In genomic region chr5:79508354-79508753, GRCh38 we compare ENCODE assay signal across 15 cellular contexts. TPM values are rescaled to one million over a fixed set of nuclear protein-coding genes. Genes with fewer than 3 reads are reported as not detected.
DNase-seq lines count a peak whose midpoint lies in the region; ATAC-seq and TF ChIP-seq lines count a peak whose summit lies in the region.
"Had no signal": no experiment of that assay in that cellular context is flagged by ENCODE, and none has a peak within 500 bp of the region (broad histone marks: within the 10 kb centered on the region; RNA-seq: fewer than 3 reads in every experiment).

No MANE protein-coding gene starts in this region.

- no peaks in the 10 kb centered on the region for H3K9me2 ChIP-seq in OCI-LY7 (ENCODE audit: insufficient read depth, low read length)

- TF ChIP-seq CTCF in OCI-LY7 (conservative IDR thresholded peaks at IDR 0.05; ENCODE audit: low read length) (no peak), heart right ventricle (IDR thresholded peaks at IDR 0.05) (no peak), sigmoid colon (IDR thresholded peaks at IDR 0.05) (no peak)

- no peak overlapping the region for H3K9ac ChIP-seq in HUES64 (ENCODE audit: low read depth, low read length)

- WGBS in HUES64 = 61% methylated on average over 2 of the region's 2 CpGs
- WGBS in heart right ventricle, 2 donors = 32 to 40% methylated on average over 2 of the region's 2 CpGs
- 31 to 49% methylated on average over 2 of the region's 2 CpGs for WGBS in sigmoid colon, 2 donors

- no peak overlapping the region for H3K4me3 Mint-ChIP-seq in activated CD4-positive, alpha-beta T cell treated with anti-CD3 and anti-CD28 coated beads, Interleukin-2, amount 10 ng/mL, durations not matched to agents 7 days and 5 days
- peak overlapping the region in 1 of 2 donors; percentile 7 for H3K4me3 Mint-ChIP-seq in activated T-cell treated with anti-CD3 and anti-CD28 coated beads, Interleukin-2, amount 50 U/mL, for 72 hours
- H3K4me3 Mint-ChIP-seq: CD4-positive, alpha-beta memory T cell had no signal

- 0 out of 2 replicates have a peak, but pooled peaks cover 6% of the 10 kb centered on the region for H4K20me1 ChIP-seq in OCI-LY7 (ENCODE audit: insufficient read depth, low read length)

- H3K9me3 ChIP-seq in HUES64 (ENCODE audit: insufficient read depth, low read depth, low read length) = no peaks in the 10 kb centered on the region
- H3K9me3 ChIP-seq in OCI-LY7 (ENCODE audit: low read length) = no peaks in the 10 kb centered on the region
- no peaks in the 10 kb centered on the region for H3K9me3 ChIP-seq in heart right ventricle
- no peaks in the 10 kb centered on the region for H3K9me3 ChIP-seq in sigmoid colon
- H3K9me3 ChIP-seq: MG63, stomach had no signal

- H3K27ac ChIP-seq in HUES64 (ENCODE audit: low read depth, low read length) = no peak overlapping the region
- no peak overlapping the region for H3K27ac ChIP-seq in OCI-LY7 (ENCODE audit: low read depth, low read length, poor library complexity, severe bottlenecking)
- peak overlapping the region; percentile 9 to 99 (median 90) for H3K27ac ChIP-seq in heart right ventricle
- no peak overlapping the region for H3K27ac ChIP-seq in sigmoid colon
- H3K27ac ChIP-seq: brain microvascular endothelial cell, stomach had no signal

- ATAC-seq in heart right ventricle (peak in 5 of 8 donors; percentile 33 to 60 (median 45)), HG03432 (IDR thresholded peaks at IDR 0.05; ENCODE audit: unreplicated experiment) (no peak)
- no peak for ATAC-seq in activated T-cell treated with anti-CD3 and anti-CD28 coated beads, Interleukin-2, amount 50 U/mL, for 72 hours (replicated peaks in 1 of 2)

- no peak overlapping the region for H2AFZ ChIP-seq in OCI-LY7 (ENCODE audit: low read length)

- CTCF ChIA-PET in OCI-LY7 (lab: Charles Lee; ENCODE audit: unreplicated experiment) = interaction anchor here (0.6 kb wide), 1 partner anchor 716 kb away, joined by 3 read pairs; no protein-coding TSS in a partner anchor
- CTCF ChIA-PET in activated CD4-positive, alpha-beta T cell treated with anti-CD3 and anti-CD28 coated beads, Interleukin-2, amount 10 ng/mL, durations not matched to agents 7 days and 5 days (lab: Charles Lee) = interaction anchor here (2.0 kb wide), 1 partner anchor 9 kb away, joined by 8 read pairs; no protein-coding TSS in a partner anchor

- no peaks in the 10 kb centered on the region for H3K36me3 Mint-ChIP-seq in activated CD4-positive, alpha-beta T cell treated with anti-CD3 and anti-CD28 coated beads, Interleukin-2, amount 10 ng/mL, durations not matched to agents 7 days and 5 days (ENCODE audit: low read depth)
- peaks cover 0 to 2% of the 10 kb centered on the region in 2 donors for H3K36me3 Mint-ChIP-seq in activated T-cell treated with anti-CD3 and anti-CD28 coated beads, Interleukin-2, amount 50 U/mL, for 72 hours (ENCODE audit: insufficient read depth in 2 of 2)
- H3K36me3 Mint-ChIP-seq: CD4-positive, alpha-beta memory T cell had no signal

- H3K4me1 Mint-ChIP-seq in activated CD4-positive, alpha-beta T cell treated with anti-CD3 and anti-CD28 coated beads, Interleukin-2, amount 10 ng/mL, durations not matched to agents 7 days and 5 days = peaks cover 16% of the 10 kb centered on the region
- H3K4me1 Mint-ChIP-seq in activated T-cell treated with anti-CD3 and anti-CD28 coated beads, Interleukin-2, amount 50 U/mL, for 72 hours (ENCODE audit: low read depth) = peaks cover 57% of the 10 kb centered on the region

- H3K4me2 ChIP-seq in OCI-LY7 (ENCODE audit: low read length) = 0 out of 2 replicates have a peak overlapping the region, but pooled peaks have one; percentile 13

- POLR2A ChIA-PET in OCI-LY7 (lab: Charles Lee) = interaction anchor here (0.6 to 1.1 kb wide), 4 partner anchors 9 to 874 kb away, joined by 3 to 5 read pairs (median 3); no protein-coding TSS in a partner anchor
- POLR2A ChIA-PET in activated CD4-positive, alpha-beta T cell treated with anti-CD3 and anti-CD28 coated beads, Interleukin-2, amount 10 ng/mL, durations not matched to agents 7 days and 5 days (lab: Charles Lee) = no interaction called here

- peaks cover 19% of the 10 kb centered on the region; the same call in 1 of the 2 replicates for H3K79me2 ChIP-seq in OCI-LY7 (ENCODE audit: insufficient read depth, low read depth, low read length)

- no TSS peak for BruUV-seq in OCI-LY7 (replicated peaks; lab: Mats Ljungman, UMichigan)

- H3K27me3 ChIP-seq in HUES64 (ENCODE audit: insufficient read depth, low read length) = no peaks in the 10 kb centered on the region
- peaks cover 0 to 44% (median 22%) of the 10 kb centered on the region in 7 donors for H3K27me3 ChIP-seq in heart right ventricle
- H3K27me3 ChIP-seq in sigmoid colon = no peaks in the 10 kb centered on the region
- H3K27me3 ChIP-seq: brain microvascular endothelial cell, MG63 had no signal

- intact Hi-C loops in OCI-LY7 (cut with micrococcal nuclease; ENCODE audit: unreplicated experiment) = no loop called here
- intact Hi-C loops in heart right ventricle (cut with DNase I) = loop anchor here in 1 of 10 donors (2.0 kb wide), 1 partner anchor 28 kb away; no protein-coding TSS in a partner anchor
- intact Hi-C loops in sigmoid colon (cut with DNase I) = no loop called here

- H3K9me3 Mint-ChIP-seq in activated CD4-positive, alpha-beta T cell treated with anti-CD3 and anti-CD28 coated beads, Interleukin-2, amount 10 ng/mL, durations not matched to agents 7 days and 5 days = no peaks in the 10 kb centered on the region
- no peaks in the 10 kb centered on the region for H3K9me3 Mint-ChIP-seq in activated T-cell treated with anti-CD3 and anti-CD28 coated beads, Interleukin-2, amount 50 U/mL, for 72 hours
- H3K9me3 Mint-ChIP-seq: CD4-positive, alpha-beta memory T cell had no signal

- no peak overlapping the region for H3K27ac Mint-ChIP-seq in activated CD4-positive, alpha-beta T cell treated with anti-CD3 and anti-CD28 coated beads, Interleukin-2, amount 10 ng/mL, durations not matched to agents 7 days and 5 days
- no peak overlapping the region for H3K27ac Mint-ChIP-seq in activated T-cell treated with anti-CD3 and anti-CD28 coated beads, Interleukin-2, amount 50 U/mL, for 72 hours
- H3K27ac Mint-ChIP-seq: CD4-positive, alpha-beta memory T cell had no signal

- TF ChIP-seq EP300 in sigmoid colon (IDR thresholded peaks at IDR 0.05) = no peak

- in situ Hi-C loops in G401 (cut with HindIII; ENCODE audit: low sequenced_read_pairs) = no loop called here

- H3K4me3 ChIP-seq in HUES64 (ENCODE audit: low read length) = peak overlapping the region; percentile 10; the same call in 1 of the 2 replicates
- H3K4me3 ChIP-seq in OCI-LY7 (ENCODE audit: low read depth, low read length, poor library complexity, severe bottlenecking) = no peak overlapping the region
- peak overlapping the region in 5 of 10 donors; percentile 4 to 92 (median 79) for H3K4me3 ChIP-seq in heart right ventricle
- no peak overlapping the region for H3K4me3 ChIP-seq in sigmoid colon
- H3K4me3 ChIP-seq: MG63, stomach had no signal

- H3K36me3 ChIP-seq in HUES64 (ENCODE audit: insufficient read depth, low read length) = no peaks in the 10 kb centered on the region
- no peaks in the 10 kb centered on the region for H3K36me3 ChIP-seq in OCI-LY7 (ENCODE audit: insufficient read depth, low read length)
- H3K36me3 ChIP-seq in heart right ventricle = no peaks in the 10 kb centered on the region
- H3K36me3 ChIP-seq in sigmoid colon = no peaks in the 10 kb centered on the region
- H3K36me3 ChIP-seq: brain microvascular endothelial cell, MG63, stomach had no signal

- H3K4me1 ChIP-seq in HUES64 (ENCODE audit: insufficient read depth, low read length) (peaks cover 52% of the 10 kb centered on the region), OCI-LY7 (ENCODE audit: insufficient read depth, low read length, poor library complexity, severe bottlenecking) (peaks cover 30% of the 10 kb centered on the region), heart right ventricle (peaks cover 0 to 24% (median 10%) of the 10 kb centered on the region in 9 donors), sigmoid colon (peaks cover 0 to 56% (median 18%) of the 10 kb centered on the region in 4 donors)

- no peak for TF ChIP-seq POLR2A in sigmoid colon (IDR thresholded peaks at IDR 0.05)

- H3K27me3 Mint-ChIP-seq in activated CD4-positive, alpha-beta T cell treated with anti-CD3 and anti-CD28 coated beads, Interleukin-2, amount 10 ng/mL, durations not matched to agents 7 days and 5 days = peaks cover 44% of the 10 kb centered on the region
- peaks cover 17% of the 10 kb centered on the region for H3K27me3 Mint-ChIP-seq in activated T-cell treated with anti-CD3 and anti-CD28 coated beads, Interleukin-2, amount 50 U/mL, for 72 hours (ENCODE audit: low read depth)

- DNase-seq in G401 (ENCODE audit: low spot score) = peak; percentile 40
- no peak for DNase-seq in OCI-LY7 (ENCODE audit: low spot score)
- no peak for DNase-seq in heart right ventricle
- no peak for DNase-seq in activated CD4-positive, alpha-beta T cell treated with anti-CD3 and anti-CD28 coated beads, Interleukin-2, amount 10 ng/mL, durations not matched to agents 7 days and 5 days
- DNase-seq in activated T-cell treated with anti-CD3 and anti-CD28 coated beads, Interleukin-2, amount 50 U/mL, for 72 hours = no peak
- DNase-seq in sigmoid colon = no peak
- DNase-seq: activated gamma-delta T cell treated with Interleukin-2 at 50 U/mL for 16 hours; brain microvascular endothelial cell; CD4-positive, alpha-beta memory T cell; effector memory CD4-positive, alpha-beta T cell; MG63; NCI-H226; stomach had no signal

RNA-seq across cellular contexts. Expression of gene HOMER1, which starts 5.6 kb away (rescaled TPM):
- total RNA-seq in G401 (2014; rRNA removed; shearing (Covaris generic)) = 27.7 and 28.0 TPM in 2 replicates
- 33.1 TPM for polyA plus RNA-seq in HUES64 (2013, experiment 1 of 2)
- 33.5 TPM for polyA plus RNA-seq in HUES64 (2013, experiment 2 of 2)
- 6.3 and 11.2 TPM in 2 replicates for total RNA-seq in OCI-LY7 (2014; rRNA removed; shearing (Covaris generic))
- total RNA-seq in OCI-LY7 (2022) (13.9 and 15.4 TPM in 2 replicates), heart right ventricle (100 to 1,000 TPM in 1 of 10 donors, 10 to 100 TPM in 9; 35.0 to 109 (median 68.3) TPM), sigmoid colon (10 to 100 TPM in 3 of 4 donors, 1 to 10 TPM in 1; 8.3 to 31.0 (median 12.0) TPM)
- polyA plus RNA-seq in heart right ventricle (10 to 100 TPM in 1 of 2 donors, 1 to 10 TPM in 1; 4.7 to 13.2 TPM), sigmoid colon (1 to 10 TPM in 1 of 3 donors, under 1 TPM in 2; 0.23 to 1.2 (median 0.69) TPM)
- 1 to 10 TPM; 1.9 to 2.6 TPM for total RNA-seq in activated CD4-positive, alpha-beta T cell treated with anti-CD3 and anti-CD28 coated beads, Interleukin-2, amount 10 ng/mL, durations not matched to agents 7 days and 5 days
- 1 to 10 TPM; 7.3 to 9.7 TPM for total RNA-seq in activated T-cell treated with anti-CD3 and anti-CD28 coated beads, Interleukin-2, amount 50 U/mL, for 72 hours

Comparison
In these comparisons a context has a peak if more than half of its experiments do, and no peak if none do; other contexts are left out.
1. H3K27ac ChIP-seq: peak in heart right ventricle (10 of 10); none in HUES64 (single experiment), OCI-LY7 (single experiment) and sigmoid colon (0 of 4).
2. ATAC-seq: peak in heart right ventricle (5 of 8); none in activated T-cell treated with anti-CD3 and anti-CD28 coated beads, Interleukin-2, amount 50 U/mL, for 72 hours (0 of 2) and HG03432 (single experiment).